13 cellular contexts compared by ENCODE assay signal in the genomic region with DNA sequence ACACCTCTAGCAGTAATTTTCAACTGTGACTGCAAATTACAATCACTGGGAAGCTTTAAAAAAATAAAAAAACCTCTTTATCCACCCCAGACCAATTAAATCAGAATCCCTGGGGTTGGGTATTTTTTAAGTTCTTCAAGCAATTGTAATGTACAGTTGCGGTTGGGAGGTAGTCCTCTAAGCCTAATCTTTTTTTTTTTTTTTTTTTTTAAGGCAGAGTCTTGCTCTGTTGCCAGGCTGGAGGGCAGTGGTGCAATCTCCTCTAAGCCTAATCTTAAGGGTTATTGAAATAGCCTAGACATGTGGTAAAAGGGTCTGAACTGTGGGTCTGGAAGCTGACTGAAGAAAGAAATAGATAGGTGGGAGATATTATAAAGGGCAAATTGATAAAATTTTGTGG.
DNase-seq lines count a peak whose midpoint lies in the region; ATAC-seq and TF ChIP-seq lines count a peak whose summit lies in the region.
"Had no signal": no experiment of that assay in that cellular context is flagged by ENCODE, and none has a peak within 500 bp of the region (broad histone marks: within the 10 kb centered on the region; RNA-seq: fewer than 3 reads in every experiment).

No MANE protein-coding gene starts in this region.

- H3K27ac ChIP-seq in ACC112 (ENCODE audit: low read depth, low read length) = 0 out of 2 replicates have a peak overlapping the region, but pooled peaks have one; percentile 7
- H3K27ac ChIP-seq in esophagus muscularis mucosa (replicated peaks in 1 of 4) = peak overlapping the region in 3 of 4 donors; percentile 36 to 81 (median 77)
- H3K27ac ChIP-seq in muscle layer of duodenum (ENCODE audit: low read length) = peak overlapping the region; percentile 27
- H3K27ac ChIP-seq: SJCRH30, stomach, vagina had no signal

- ATAC-seq in HG03039 (IDR thresholded peaks at IDR 0.05; ENCODE audit: unreplicated experiment) = no peak
- ATAC-seq: activated naive CD8-positive, alpha-beta T cell treated with anti-CD3 and anti-CD28 coated beads, Interleukin-2, amount 50 U/mL, for 24 hours had no signal

- no peak for TF ChIP-seq POLR2A in esophagus muscularis mucosa (IDR thresholded peaks at IDR 0.05; ENCODE audit: low read depth)

- intact Hi-C loops in esophagus muscularis mucosa (cut with DNase I) = loop anchor here (5.0 kb wide), 1 partner anchor 307 kb away; no protein-coding TSS in a partner anchor

- no peak for TF ChIP-seq CTCF in esophagus muscularis mucosa (IDR thresholded peaks at IDR 0.05)

- no peak for TF ChIP-seq EP300 in esophagus muscularis mucosa (IDR thresholded peaks at IDR 0.05)

- H3K9me3 ChIP-seq in esophagus muscularis mucosa = no peaks in the 10 kb centered on the region
- H3K9me3 ChIP-seq in muscle layer of duodenum (ENCODE audit: control insufficient read depth in 1 of 2, low read length in 2 of 2) = no peaks in the 10 kb centered on the region
- H3K9me3 ChIP-seq: SJCRH30, stomach, vagina had no signal

- DNase-seq in NCI-H226 (peak; percentile 21), esophagus muscularis mucosa (ENCODE audit: extremely low spot score) (no peak), NCI-H1417 treated with DMSO at 0.1 percent for 48 hours (lab: John Stamatoyannopoulos, UW) (no peak), cerebellar cortex (ENCODE audit: low spot score) (no peak)
- no peak for DNase-seq in effector CD4-positive, alpha-beta T cell
- DNase-seq: KG1 had no signal

- no peaks in the 10 kb centered on the region for H3K36me3 ChIP-seq in ACC112 (ENCODE audit: insufficient read depth, low read length)
- no peaks in the 10 kb centered on the region for H3K36me3 ChIP-seq in esophagus muscularis mucosa
- peaks cover 0 to 3% of the 10 kb centered on the region in 2 donors for H3K36me3 ChIP-seq in muscle layer of duodenum (ENCODE audit: control insufficient read depth in 1 of 2, insufficient read depth in 2 of 2, low read length in 2 of 2)
- H3K36me3 ChIP-seq: SJCRH30, stomach, vagina had no signal

- peaks cover 23% of the 10 kb centered on the region for H3K4me1 ChIP-seq in ACC112 (ENCODE audit: control insufficient read depth, insufficient read depth, low read length, unreplicated experiment)
- H3K4me1 ChIP-seq in esophagus muscularis mucosa = peaks cover 24 to 39% (median 31%) of the 10 kb centered on the region in 4 donors
- H3K4me1 ChIP-seq in muscle layer of duodenum (ENCODE audit: control insufficient read depth in 1 of 2, insufficient read depth in 2 of 2, low read length in 2 of 2) = peaks cover 0 to 10% of the 10 kb centered on the region in 2 donors

- H3K27me3 ChIP-seq in ACC112 (ENCODE audit: insufficient read depth, low read length) (no peaks in the 10 kb centered on the region), esophagus muscularis mucosa (no peaks in the 10 kb centered on the region), muscle layer of duodenum (ENCODE audit: low read depth, low read length) (no peaks in the 10 kb centered on the region)
- H3K27me3 ChIP-seq: SJCRH30, stomach, vagina had no signal

- no peaks in the 10 kb centered on the region for H3K79me2 ChIP-seq in ACC112 (ENCODE audit: control insufficient read depth, insufficient read depth, low read length, unreplicated experiment)

- 53% methylated on average over 1 of the region's 1 CpG for WGBS in esophagus muscularis mucosa

- H2AFZ ChIP-seq in ACC112 (ENCODE audit: low read length, unreplicated experiment) = no peak overlapping the region

- H3K4me3 ChIP-seq in ACC112 (ENCODE audit: low read depth, low read length) (no peak overlapping the region), esophagus muscularis mucosa (no peak overlapping the region), muscle layer of duodenum (ENCODE audit: low read depth in 1 of 2, low read length in 2 of 2) (no peak overlapping the region)
- H3K4me3 ChIP-seq: SJCRH30, stomach, vagina had no signal

Comparison
In these comparisons a context has a peak if more than half of its experiments do, and no peak if none do; other contexts are left out.
1. H3K27ac ChIP-seq: peak in every context shown above with its lines; median percentile 77 in esophagus muscularis mucosa; 27 in muscle layer of duodenum; 7 in ACC112.